1 cellular context compared by ENCODE assay signal in the genomic region with DNA sequence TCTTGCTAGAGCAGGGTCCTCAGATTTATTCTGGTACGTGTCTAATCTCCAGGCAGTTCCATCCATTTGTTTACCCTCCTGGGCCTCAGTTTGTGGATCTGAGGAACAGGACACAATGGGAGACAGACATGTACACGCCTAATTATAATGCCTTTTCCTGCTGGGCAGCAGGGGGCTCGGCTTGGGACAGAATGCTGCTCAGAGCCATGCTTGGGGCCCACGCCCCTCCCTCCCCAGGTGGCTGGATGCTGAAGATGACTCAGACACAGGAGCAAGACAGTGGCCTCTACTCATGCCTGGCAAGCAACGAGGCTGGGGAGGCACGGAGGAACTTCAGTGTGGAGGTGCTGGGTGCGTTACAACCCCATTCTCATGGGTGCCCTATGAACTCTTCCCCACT.
TF ChIP-seq lines count a peak whose summit lies in the region.

No MANE protein-coding gene starts in this region.

TF ChIP-seq in IMR-90, 13 proteins besides CTCF, POLR2A, EP300 and RAD21:
- TF ChIP-seq RFX5 (IDR thresholded peaks at IDR 0.05; ENCODE audit: low read depth, low read length) = no peak
TF ChIP-seq in IMR-90: peak in this region for 0.
